Comparison of ENCODE assay signal across 8 cellular contexts in genomic region chrX:47384502-47384901, GRCh38. TPM values are rescaled to one million over a fixed set of nuclear protein-coding genes. Genes with fewer than 3 reads are reported as not detected.
DNase-seq lines count a peak whose midpoint lies in the region; TF ChIP-seq lines count a peak whose summit lies in the region.

No MANE protein-coding gene starts in this region.

- TF ChIP-seq CTCF in fibroblast of villous mesenchyme (IDR thresholded peaks at IDR 0.05; ENCODE audit: insufficient read depth, low read depth, low read length) (peak; percentile 70), tibial artery (IDR thresholded peaks at IDR 0.05) (peak; percentile 52 to 57)

- H3K4me3 ChIP-seq in fibroblast of villous mesenchyme (ENCODE audit: low read depth, low read length) (no peak overlapping the region), tibial artery (no peak overlapping the region)

- no peaks in the 10 kb centered on the region for H3K27me3 ChIP-seq in tibial artery

- no peaks in the 10 kb centered on the region for H3K36me3 ChIP-seq in tibial artery

- DNase-seq in DMS153 (lab: John Stamatoyannopoulos, UW) (peak; percentile 13), Kasumi-1 (lab: John Stamatoyannopoulos, UW) (peak; percentile 26 to 37), RKO (ENCODE audit: low spot score) (peak; percentile 39), activated T-helper 1 cell treated with Interleukin-2 at 50 U/mL for 16 hours (ENCODE audit: low read depth) (peak; percentile 55), fibroblast of villous mesenchyme (ENCODE audit: low read depth) (peak; percentile 66), nucleus accumbens (lab: John Stamatoyannopoulos, UW) (peak in 50 of 56 donors; percentile 0 to 73 (median 22)), tibial artery (peak; percentile 45 to 61), posterior vena cava (ENCODE audit: low spot score) (no peak)

- H3K4me1 ChIP-seq in tibial artery: no peaks in the 10 kb centered on the region

- intact Hi-C loops in tibial artery (cut with DNase I; ENCODE audit: low total_unique reads): loop anchor here (5.0 to 10.0 kb wide), 2 partner anchors 140 to 192 kb away; partner anchors contain the start of gene UBA1
- intact Hi-C loops in posterior vena cava (cut with DNase I): loop anchor here in 1 of 2 donors (10.0 kb wide), 1 partner anchor 190 kb away; the partner anchor contains the start of gene UBA1

- H3K27ac ChIP-seq in tibial artery: no peak overlapping the region

- H3K9me3 ChIP-seq in tibial artery: no peaks in the 10 kb centered on the region

RNA-seq across cellular contexts. Expression of gene ZNF157, which starts 14.1 kb away (rescaled TPM):
- total RNA-seq in fibroblast of villous mesenchyme (under 0.01 TPM in 2 replicates), posterior vena cava (under 1 TPM; 0.14 to 0.19 TPM)
